Comparison of ENCODE assay signal across 1 cellular context in genomic region chr19:40348125-40348913, GRCh38.
TF ChIP-seq lines count a peak whose summit lies in the region.

A gene with protein sequence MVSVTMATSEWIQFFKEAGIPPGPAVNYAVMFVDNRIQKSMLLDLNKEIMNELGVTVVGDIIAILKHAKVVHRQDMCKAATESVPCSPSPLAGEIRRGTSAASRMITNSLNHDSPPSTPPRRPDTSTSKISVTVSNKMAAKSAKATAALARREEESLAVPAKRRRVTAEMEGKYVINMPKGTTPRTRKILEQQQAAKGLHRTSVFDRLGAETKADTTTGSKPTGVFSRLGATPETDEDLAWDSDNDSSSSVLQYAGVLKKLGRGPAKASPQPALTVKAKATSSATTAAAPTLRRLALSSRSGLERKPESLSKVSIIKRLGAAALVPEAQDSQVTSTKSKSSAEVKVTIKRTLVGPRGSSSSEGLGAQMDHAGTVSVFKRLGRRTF (minus strand): TSS chr19:40348397. CDS start chr19:40341857, 6,540 bp downstream.
Gene PLD3, plus strand, starts transcription at chr19:40348695. Its CDS starts 17,789 bp downstream, at chr19:40366484.

TF ChIP-seq in HepG2, 621 proteins besides CTCF, POLR2A, EP300 and RAD21 (continued from another document and continues in another):
- no peak for TF ChIP-seq E2F2 (CRISPR knock-in tag; IDR thresholded peaks at IDR 0.05; ENCODE audit: borderline replicate concordance)
- TF ChIP-seq, protein P1, sequence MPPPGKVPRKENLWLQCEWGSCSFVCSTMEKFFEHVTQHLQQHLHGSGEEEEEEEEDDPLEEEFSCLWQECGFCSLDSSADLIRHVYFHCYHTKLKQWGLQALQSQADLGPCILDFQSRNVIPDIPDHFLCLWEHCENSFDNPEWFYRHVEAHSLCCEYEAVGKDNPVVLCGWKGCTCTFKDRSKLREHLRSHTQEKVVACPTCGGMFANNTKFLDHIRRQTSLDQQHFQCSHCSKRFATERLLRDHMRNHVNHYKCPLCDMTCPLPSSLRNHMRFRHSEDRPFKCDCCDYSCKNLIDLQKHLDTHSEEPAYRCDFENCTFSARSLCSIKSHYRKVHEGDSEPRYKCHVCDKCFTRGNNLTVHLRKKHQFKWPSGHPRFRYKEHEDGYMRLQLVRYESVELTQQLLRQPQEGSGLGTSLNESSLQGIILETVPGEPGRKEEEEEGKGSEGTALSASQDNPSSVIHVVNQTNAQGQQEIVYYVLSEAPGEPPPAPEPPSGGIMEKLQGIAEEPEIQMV (CRISPR knock-in tag; IDR thresholded peaks at IDR 0.05; ENCODE audit: low read depth) = peak; percentile 68; the same call in 1 of the 2 replicates
- no peak for TF ChIP-seq NCOA5 (CRISPR knock-in tag; IDR thresholded peaks at IDR 0.05)
- no peak; the same call in 1 of the 2 replicates for TF ChIP-seq ZNF460 (CRISPR knock-in tag; IDR thresholded peaks at IDR 0.05; ENCODE audit: borderline replicate concordance)
- TF ChIP-seq, protein P2, sequence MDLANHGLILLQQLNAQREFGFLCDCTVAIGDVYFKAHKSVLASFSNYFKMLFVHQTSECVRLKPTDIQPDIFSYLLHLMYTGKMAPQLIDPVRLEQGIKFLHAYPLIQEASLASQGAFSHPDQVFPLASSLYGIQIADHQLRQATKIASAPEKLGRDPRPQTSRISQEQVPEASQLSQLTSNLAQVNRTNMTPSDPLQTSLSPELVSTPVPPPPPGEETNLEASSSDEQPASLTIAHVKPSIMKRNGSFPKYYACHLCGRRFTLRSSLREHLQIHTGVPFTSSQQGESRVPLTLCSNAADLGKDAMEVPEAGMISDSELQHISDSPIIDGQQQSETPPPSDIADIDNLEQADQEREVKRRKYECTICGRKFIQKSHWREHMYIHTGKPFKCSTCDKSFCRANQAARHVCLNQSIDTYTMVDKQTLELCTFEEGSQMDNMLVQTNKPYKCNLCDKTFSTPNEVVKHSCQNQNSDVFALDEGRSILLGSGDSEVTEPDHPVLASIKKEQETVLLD (CRISPR knock-in tag; IDR thresholded peaks at IDR 0.05; ENCODE audit: low read depth) = peak; percentile 98
- peak; percentile 65; the same call in 1 of the 2 replicates for TF ChIP-seq ZZZ3 (CRISPR knock-in tag; IDR thresholded peaks at IDR 0.05; ENCODE audit: borderline replicate concordance)
- no peak; the same call in 1 of the 2 replicates for TF ChIP-seq ZNF160 (CRISPR knock-in tag; IDR thresholded peaks at IDR 0.05)
- TF ChIP-seq, protein P3, sequence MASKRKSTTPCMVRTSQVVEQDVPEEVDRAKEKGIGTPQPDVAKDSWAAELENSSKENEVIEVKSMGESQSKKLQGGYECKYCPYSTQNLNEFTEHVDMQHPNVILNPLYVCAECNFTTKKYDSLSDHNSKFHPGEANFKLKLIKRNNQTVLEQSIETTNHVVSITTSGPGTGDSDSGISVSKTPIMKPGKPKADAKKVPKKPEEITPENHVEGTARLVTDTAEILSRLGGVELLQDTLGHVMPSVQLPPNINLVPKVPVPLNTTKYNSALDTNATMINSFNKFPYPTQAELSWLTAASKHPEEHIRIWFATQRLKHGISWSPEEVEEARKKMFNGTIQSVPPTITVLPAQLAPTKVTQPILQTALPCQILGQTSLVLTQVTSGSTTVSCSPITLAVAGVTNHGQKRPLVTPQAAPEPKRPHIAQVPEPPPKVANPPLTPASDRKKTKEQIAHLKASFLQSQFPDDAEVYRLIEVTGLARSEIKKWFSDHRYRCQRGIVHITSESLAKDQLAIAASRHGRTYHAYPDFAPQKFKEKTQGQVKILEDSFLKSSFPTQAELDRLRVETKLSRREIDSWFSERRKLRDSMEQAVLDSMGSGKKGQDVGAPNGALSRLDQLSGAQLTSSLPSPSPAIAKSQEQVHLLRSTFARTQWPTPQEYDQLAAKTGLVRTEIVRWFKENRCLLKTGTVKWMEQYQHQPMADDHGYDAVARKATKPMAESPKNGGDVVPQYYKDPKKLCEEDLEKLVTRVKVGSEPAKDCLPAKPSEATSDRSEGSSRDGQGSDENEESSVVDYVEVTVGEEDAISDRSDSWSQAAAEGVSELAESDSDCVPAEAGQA (IDR thresholded peaks at IDR 0.05; ENCODE audit: low read depth) = peak; percentile 91
- TF ChIP-seq, protein P3 (CRISPR knock-in tag; IDR thresholded peaks at IDR 0.05; ENCODE audit: borderline replicate concordance) = no peak
- 0 out of 2 replicates have a peak, but pooled peaks have one; percentile 17 for TF ChIP-seq ZNF44 (CRISPR knock-in tag; IDR thresholded peaks at IDR 0.05)
- no peak for TF ChIP-seq NKX3-1 (CRISPR knock-in tag; IDR thresholded peaks at IDR 0.05)
- TF ChIP-seq ZNF674 (CRISPR knock-in tag; IDR thresholded peaks at IDR 0.05; ENCODE audit: low read depth) = no peak
- no peak for TF ChIP-seq NFRKB (IDR thresholded peaks at IDR 0.05)
- no peak for TF ChIP-seq GLI4 (CRISPR knock-in tag; IDR thresholded peaks at IDR 0.05; ENCODE audit: borderline replicate concordance)
- TF ChIP-seq KLF6 (CRISPR knock-in tag; IDR thresholded peaks at IDR 0.05) = peak; percentile 36; the same call in 1 of the 2 replicates
- TF ChIP-seq FOXA3 (CRISPR knock-in tag; IDR thresholded peaks at IDR 0.05) = peak; percentile 68; the same call in 1 of the 2 replicates
- TF ChIP-seq TOE1 (CRISPR knock-in tag; IDR thresholded peaks at IDR 0.05) = no peak
- TF ChIP-seq ZNF3 (CRISPR knock-in tag; IDR thresholded peaks at IDR 0.05) = no peak
- peak; percentile 24; the same call in 1 of the 2 replicates for TF ChIP-seq ZNF451 (CRISPR knock-in tag; IDR thresholded peaks at IDR 0.05)
- TF ChIP-seq ZBTB1 (CRISPR knock-in tag; IDR thresholded peaks at IDR 0.05; ENCODE audit: borderline replicate concordance) = no peak
- peak; percentile 84 for TF ChIP-seq ARNTL (CRISPR knock-in tag; IDR thresholded peaks at IDR 0.05)
- TF ChIP-seq RARG (CRISPR knock-in tag; IDR thresholded peaks at IDR 0.05; ENCODE audit: low read depth) = no peak
- TF ChIP-seq ZNF547 (CRISPR knock-in tag; IDR thresholded peaks at IDR 0.05) = 0 out of 2 replicates have a peak, but pooled peaks have one; percentile 78
- TF ChIP-seq, protein P4, sequence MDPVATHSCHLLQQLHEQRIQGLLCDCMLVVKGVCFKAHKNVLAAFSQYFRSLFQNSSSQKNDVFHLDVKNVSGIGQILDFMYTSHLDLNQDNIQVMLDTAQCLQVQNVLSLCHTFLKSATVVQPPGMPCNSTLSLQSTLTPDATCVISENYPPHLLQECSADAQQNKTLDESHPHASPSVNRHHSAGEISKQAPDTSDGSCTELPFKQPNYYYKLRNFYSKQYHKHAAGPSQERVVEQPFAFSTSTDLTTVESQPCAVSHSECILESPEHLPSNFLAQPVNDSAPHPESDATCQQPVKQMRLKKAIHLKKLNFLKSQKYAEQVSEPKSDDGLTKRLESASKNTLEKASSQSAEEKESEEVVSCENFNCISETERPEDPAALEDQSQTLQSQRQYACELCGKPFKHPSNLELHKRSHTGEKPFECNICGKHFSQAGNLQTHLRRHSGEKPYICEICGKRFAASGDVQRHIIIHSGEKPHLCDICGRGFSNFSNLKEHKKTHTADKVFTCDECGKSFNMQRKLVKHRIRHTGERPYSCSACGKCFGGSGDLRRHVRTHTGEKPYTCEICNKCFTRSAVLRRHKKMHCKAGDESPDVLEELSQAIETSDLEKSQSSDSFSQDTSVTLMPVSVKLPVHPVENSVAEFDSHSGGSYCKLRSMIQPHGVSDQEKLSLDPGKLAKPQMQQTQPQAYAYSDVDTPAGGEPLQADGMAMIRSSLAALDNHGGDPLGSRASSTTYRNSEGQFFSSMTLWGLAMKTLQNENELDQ (CRISPR knock-in tag; IDR thresholded peaks at IDR 0.05; ENCODE audit: borderline replicate concordance) = no peak
- TF ChIP-seq, protein P5, sequence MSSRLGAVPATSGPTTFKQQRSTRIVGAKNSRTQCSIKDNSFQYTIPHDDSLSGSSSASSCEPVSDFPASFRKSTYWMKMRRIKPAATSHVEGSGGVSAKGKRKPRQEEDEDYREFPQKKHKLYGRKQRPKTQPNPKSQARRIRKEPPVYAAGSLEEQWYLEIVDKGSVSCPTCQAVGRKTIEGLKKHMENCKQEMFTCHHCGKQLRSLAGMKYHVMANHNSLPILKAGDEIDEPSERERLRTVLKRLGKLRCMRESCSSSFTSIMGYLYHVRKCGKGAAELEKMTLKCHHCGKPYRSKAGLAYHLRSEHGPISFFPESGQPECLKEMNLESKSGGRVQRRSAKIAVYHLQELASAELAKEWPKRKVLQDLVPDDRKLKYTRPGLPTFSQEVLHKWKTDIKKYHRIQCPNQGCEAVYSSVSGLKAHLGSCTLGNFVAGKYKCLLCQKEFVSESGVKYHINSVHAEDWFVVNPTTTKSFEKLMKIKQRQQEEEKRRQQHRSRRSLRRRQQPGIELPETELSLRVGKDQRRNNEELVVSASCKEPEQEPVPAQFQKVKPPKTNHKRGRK (CRISPR knock-in tag; IDR thresholded peaks at IDR 0.05) = no peak
- TF ChIP-seq, protein P6, sequence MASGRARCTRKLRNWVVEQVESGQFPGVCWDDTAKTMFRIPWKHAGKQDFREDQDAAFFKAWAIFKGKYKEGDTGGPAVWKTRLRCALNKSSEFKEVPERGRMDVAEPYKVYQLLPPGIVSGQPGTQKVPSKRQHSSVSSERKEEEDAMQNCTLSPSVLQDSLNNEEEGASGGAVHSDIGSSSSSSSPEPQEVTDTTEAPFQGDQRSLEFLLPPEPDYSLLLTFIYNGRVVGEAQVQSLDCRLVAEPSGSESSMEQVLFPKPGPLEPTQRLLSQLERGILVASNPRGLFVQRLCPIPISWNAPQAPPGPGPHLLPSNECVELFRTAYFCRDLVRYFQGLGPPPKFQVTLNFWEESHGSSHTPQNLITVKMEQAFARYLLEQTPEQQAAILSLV (CRISPR knock-in tag; IDR thresholded peaks at IDR 0.05; ENCODE audit: borderline replicate concordance) = peak; percentile 85
- TF ChIP-seq CBFB (CRISPR knock-in tag; IDR thresholded peaks at IDR 0.05) = peak; percentile 84
- TF ChIP-seq KLF15 (CRISPR knock-in tag; IDR thresholded peaks at IDR 0.05; ENCODE audit: borderline replicate concordance) = no peak
- TF ChIP-seq NBN (conservative IDR thresholded peaks at IDR 0.05) = no peak
- TF ChIP-seq, protein P7, sequence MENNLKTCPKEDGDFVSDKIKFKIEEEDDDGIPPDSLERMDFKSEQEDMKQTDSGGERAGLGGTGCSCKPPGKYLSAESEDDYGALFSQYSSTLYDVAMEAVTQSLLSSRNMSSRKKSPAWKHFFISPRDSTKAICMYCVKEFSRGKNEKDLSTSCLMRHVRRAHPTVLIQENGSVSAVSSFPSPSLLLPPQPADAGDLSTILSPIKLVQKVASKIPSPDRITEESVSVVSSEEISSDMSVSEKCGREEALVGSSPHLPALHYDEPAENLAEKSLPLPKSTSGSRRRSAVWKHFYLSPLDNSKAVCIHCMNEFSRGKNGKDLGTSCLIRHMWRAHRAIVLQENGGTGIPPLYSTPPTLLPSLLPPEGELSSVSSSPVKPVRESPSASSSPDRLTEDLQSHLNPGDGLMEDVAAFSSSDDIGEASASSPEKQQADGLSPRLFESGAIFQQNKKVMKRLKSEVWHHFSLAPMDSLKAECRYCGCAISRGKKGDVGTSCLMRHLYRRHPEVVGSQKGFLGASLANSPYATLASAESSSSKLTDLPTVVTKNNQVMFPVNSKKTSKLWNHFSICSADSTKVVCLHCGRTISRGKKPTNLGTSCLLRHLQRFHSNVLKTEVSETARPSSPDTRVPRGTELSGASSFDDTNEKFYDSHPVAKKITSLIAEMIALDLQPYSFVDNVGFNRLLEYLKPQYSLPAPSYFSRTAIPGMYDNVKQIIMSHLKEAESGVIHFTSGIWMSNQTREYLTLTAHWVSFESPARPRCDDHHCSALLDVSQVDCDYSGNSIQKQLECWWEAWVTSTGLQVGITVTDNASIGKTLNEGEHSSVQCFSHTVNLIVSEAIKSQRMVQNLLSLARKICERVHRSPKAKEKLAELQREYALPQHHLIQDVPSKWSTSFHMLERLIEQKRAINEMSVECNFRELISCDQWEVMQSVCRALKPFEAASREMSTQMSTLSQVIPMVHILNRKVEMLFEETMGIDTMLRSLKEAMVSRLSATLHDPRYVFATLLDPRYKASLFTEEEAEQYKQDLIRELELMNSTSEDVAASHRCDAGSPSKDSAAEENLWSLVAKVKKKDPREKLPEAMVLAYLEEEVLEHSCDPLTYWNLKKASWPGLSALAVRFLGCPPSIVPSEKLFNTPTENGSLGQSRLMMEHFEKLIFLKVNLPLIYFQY (CRISPR knock-in tag; IDR thresholded peaks at IDR 0.05; ENCODE audit: borderline replicate concordance) = no peak
- TF ChIP-seq PHF5A (CRISPR knock-in tag; IDR thresholded peaks at IDR 0.05; ENCODE audit: low read depth, unreplicated experiment) = no peak
- no peak for TF ChIP-seq HHEX (CRISPR knock-in tag; IDR thresholded peaks at IDR 0.05)
- TF ChIP-seq ETS1 (CRISPR knock-in tag; IDR thresholded peaks at IDR 0.05) = no peak
- no peak for TF ChIP-seq RCOR2 (CRISPR knock-in tag; IDR thresholded peaks at IDR 0.05)
